Comparison of ENCODE assay signal across 1 cellular context in genomic region chr5:141843156-141843927, GRCh38.
TF ChIP-seq lines count a peak whose summit lies in the region.

No MANE protein-coding gene starts in this region.

TF ChIP-seq in HepG2, 621 proteins besides CTCF, POLR2A, EP300 and RAD21 (continued from another document):
- 0 out of 2 replicates have a peak, but pooled peaks have one; percentile 38 for TF ChIP-seq PRDM15 (CRISPR knock-in tag; IDR thresholded peaks at IDR 0.05)
